Comparison of ENCODE assay signal across 35 cellular contexts in genomic region chr1:86468501-86468977, GRCh38. TPM values are rescaled to one million over a fixed set of nuclear protein-coding genes. Genes with fewer than 3 reads are reported as not detected.
"Had no signal": no experiment of that assay in that cellular context is flagged by ENCODE, and none has a peak within 500 bp of the region (broad histone marks: within the 10 kb centered on the region; RNA-seq: fewer than 3 reads in every experiment).

A gene with protein sequence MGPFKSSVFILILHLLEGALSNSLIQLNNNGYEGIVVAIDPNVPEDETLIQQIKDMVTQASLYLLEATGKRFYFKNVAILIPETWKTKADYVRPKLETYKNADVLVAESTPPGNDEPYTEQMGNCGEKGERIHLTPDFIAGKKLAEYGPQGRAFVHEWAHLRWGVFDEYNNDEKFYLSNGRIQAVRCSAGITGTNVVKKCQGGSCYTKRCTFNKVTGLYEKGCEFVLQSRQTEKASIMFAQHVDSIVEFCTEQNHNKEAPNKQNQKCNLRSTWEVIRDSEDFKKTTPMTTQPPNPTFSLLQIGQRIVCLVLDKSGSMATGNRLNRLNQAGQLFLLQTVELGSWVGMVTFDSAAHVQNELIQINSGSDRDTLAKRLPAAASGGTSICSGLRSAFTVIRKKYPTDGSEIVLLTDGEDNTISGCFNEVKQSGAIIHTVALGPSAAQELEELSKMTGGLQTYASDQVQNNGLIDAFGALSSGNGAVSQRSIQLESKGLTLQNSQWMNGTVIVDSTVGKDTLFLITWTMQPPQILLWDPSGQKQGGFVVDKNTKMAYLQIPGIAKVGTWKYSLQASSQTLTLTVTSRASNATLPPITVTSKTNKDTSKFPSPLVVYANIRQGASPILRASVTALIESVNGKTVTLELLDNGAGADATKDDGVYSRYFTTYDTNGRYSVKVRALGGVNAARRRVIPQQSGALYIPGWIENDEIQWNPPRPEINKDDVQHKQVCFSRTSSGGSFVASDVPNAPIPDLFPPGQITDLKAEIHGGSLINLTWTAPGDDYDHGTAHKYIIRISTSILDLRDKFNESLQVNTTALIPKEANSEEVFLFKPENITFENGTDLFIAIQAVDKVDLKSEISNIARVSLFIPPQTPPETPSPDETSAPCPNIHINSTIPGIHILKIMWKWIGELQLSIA (plus strand): TSS chr1:86468927. CDS start chr1:86468972, 45 bp downstream.

- H3K9ac ChIP-seq: parathyroid adenoma had no signal

- H3K79me2 ChIP-seq: hepatocyte, parathyroid adenoma had no signal

- ATAC-seq: activated CD8-positive, alpha-beta T cell treated with anti-CD3 and anti-CD28 coated beads for 36 hours; activated naive CD8-positive, alpha-beta T cell treated with anti-CD3 and anti-CD28 coated beads, Interleukin-2, amount 50 U/mL, for 24 hours; activated T-cell treated with anti-CD3 and anti-CD28 coated beads, Interleukin-2, amount 50 U/mL, for 4 hours; activated T-helper 17 cell treated with anti-CD3 and anti-CD28 coated beads, Interleukin-2, amount 50 U/mL, for 72 hours; gastroesophageal sphincter; left cardiac atrium; naive thymus-derived CD8-positive, alpha-beta T cell; psoas muscle; stimulated activated memory B cell treated with anti-CD40 and anti-IgM and Interleukin-4, amounts not matched to agents 10 μg/mL and 1 μg/mL and 100 μg/mL, for 72 hours; stimulated activated naive CD8-positive, alpha-beta T cell treated with anti-CD3 and anti-CD28 coated beads, Interleukin-15, amount 100 ng/mL, for 72 hours; upper lobe of right lung; WTC11 had no signal

- H3K4me3 Mint-ChIP-seq: activated CD4-positive, alpha-beta T cell treated with anti-CD3 and anti-CD28 coated beads, Interleukin-2, amount 10 ng/mL, durations not matched to agents 7 days and 5 days; activated CD8-positive, alpha-beta T cell treated with anti-CD3 and anti-CD28 coated beads for 36 hours; activated naive CD8-positive, alpha-beta T cell treated with anti-CD3 and anti-CD28 coated beads, Interleukin-2, amount 50 U/mL, for 24 hours; activated T-cell treated with anti-CD3 and anti-CD28 coated beads, Interleukin-2, amount 50 U/mL, for 4 hours; activated T-helper 17 cell treated with anti-CD3 and anti-CD28 coated beads, Interleukin-2, amount 50 U/mL, for 72 hours; mesothelial cell of epicardium; naive thymus-derived CD8-positive, alpha-beta T cell; neural crest cell; stimulated activated memory B cell treated with anti-CD40 and anti-IgM and Interleukin-4, amounts not matched to agents 10 μg/mL and 1 μg/mL and 100 μg/mL, for 72 hours; stimulated activated naive CD8-positive, alpha-beta T cell treated with anti-CD3 and anti-CD28 coated beads, Interleukin-15, amount 100 ng/mL, for 72 hours; WTC11 had no signal

- H3K4me1 Mint-ChIP-seq: activated CD4-positive, alpha-beta T cell treated with anti-CD3 and anti-CD28 coated beads, Interleukin-2, amount 10 ng/mL, durations not matched to agents 7 days and 5 days; activated naive CD8-positive, alpha-beta T cell treated with anti-CD3 and anti-CD28 coated beads, Interleukin-2, amount 50 U/mL, for 24 hours; naive thymus-derived CD8-positive, alpha-beta T cell; neural crest cell; stimulated activated naive CD8-positive, alpha-beta T cell treated with anti-CD3 and anti-CD28 coated beads, Interleukin-15, amount 100 ng/mL, for 72 hours had no signal

- H2AFZ ChIP-seq: hepatocyte, parathyroid adenoma had no signal

- H3K36me3 Mint-ChIP-seq: mesothelial cell of epicardium; naive thymus-derived CD8-positive, alpha-beta T cell; stimulated activated memory B cell treated with anti-CD40 and anti-IgM and Interleukin-4, amounts not matched to agents 10 μg/mL and 1 μg/mL and 100 μg/mL, for 72 hours; WTC11 had no signal

- H3K27me3 ChIP-seq: gastroesophageal sphincter, hepatocyte, sigmoid colon, upper lobe of right lung had no signal

- DNase-seq: activated CD4-positive, alpha-beta T cell treated with anti-CD3 and anti-CD28 coated beads for 1 hour; activated CD4-positive, alpha-beta T cell treated with anti-CD3 and anti-CD28 coated beads, Interleukin-2, amount 10 ng/mL, durations not matched to agents 7 days and 5 days; activated CD8-positive, alpha-beta T cell treated with anti-CD3 and anti-CD28 coated beads for 36 hours; activated gamma-delta T cell treated with Interleukin-2 at 50 U/mL for 16 hours; activated naive CD4-positive, alpha-beta T cell treated with anti-CD3 and anti-CD28 coated beads, Interleukin-2, amount 50 U/mL, for 16 hours; activated naive CD8-positive, alpha-beta T cell treated with anti-CD3 and anti-CD28 coated beads, Interleukin-2, amount 50 U/mL, for 24 hours; activated T-cell treated with anti-CD3 and anti-CD28 coated beads, Interleukin-2, amount 50 U/mL, for 4 hours; amygdala; caudate nucleus; left cardiac atrium; mammary epithelial cell; naive thymus-derived CD8-positive, alpha-beta T cell; nucleus accumbens; psoas muscle; sigmoid colon; stimulated activated CD4-positive, alpha-beta T cell treated with anti-CD3 and anti-CD28 coated beads, Interleukin-1b, Interleukin-23, amount 100 ng/mL, for 48 hours; stimulated activated CD4-positive, alpha-beta T cell treated with anti-CD3 and anti-CD28 coated beads, Interleukin-4, amount 100 ng/mL, for 4 hours; stimulated activated CD8-positive, alpha-beta memory T cell treated with anti-CD3 and anti-CD28 coated beads, Interleukin-4, amount 100 ng/mL, for 48 hours; stimulated activated naive CD8-positive, alpha-beta T cell treated with anti-CD3 and anti-CD28 coated beads, Interleukin-15, amount 100 ng/mL, for 72 hours; substantia nigra; upper lobe of right lung had no signal

- H3K4me2 ChIP-seq: hepatocyte, smooth muscle cell had no signal

- H3K9me3 ChIP-seq: gastroesophageal sphincter, psoas muscle, sigmoid colon, upper lobe of right lung had no signal

- H3K36me3 ChIP-seq: gastroesophageal sphincter, sigmoid colon, upper lobe of right lung had no signal

- H3K4me1 ChIP-seq: gastroesophageal sphincter, parathyroid adenoma, psoas muscle, sigmoid colon had no signal

- H3K27ac ChIP-seq: gastroesophageal sphincter, hepatocyte, parathyroid adenoma, psoas muscle, sigmoid colon, upper lobe of right lung had no signal

- H3K9me3 Mint-ChIP-seq: activated CD4-positive, alpha-beta T cell treated with anti-CD3 and anti-CD28 coated beads, Interleukin-2, amount 10 ng/mL, durations not matched to agents 7 days and 5 days; activated CD8-positive, alpha-beta T cell treated with anti-CD3 and anti-CD28 coated beads for 36 hours; activated naive CD8-positive, alpha-beta T cell treated with anti-CD3 and anti-CD28 coated beads, Interleukin-2, amount 50 U/mL, for 24 hours; activated T-cell treated with anti-CD3 and anti-CD28 coated beads, Interleukin-2, amount 50 U/mL, for 4 hours; activated T-helper 17 cell treated with anti-CD3 and anti-CD28 coated beads, Interleukin-2, amount 50 U/mL, for 72 hours; mesothelial cell of epicardium; naive thymus-derived CD8-positive, alpha-beta T cell; neural crest cell; stimulated activated memory B cell treated with anti-CD40 and anti-IgM and Interleukin-4, amounts not matched to agents 10 μg/mL and 1 μg/mL and 100 μg/mL, for 72 hours; stimulated activated naive CD8-positive, alpha-beta T cell treated with anti-CD3 and anti-CD28 coated beads, Interleukin-15, amount 100 ng/mL, for 72 hours; WTC11 had no signal

- H3K27ac Mint-ChIP-seq: activated CD4-positive, alpha-beta T cell treated with anti-CD3 and anti-CD28 coated beads, Interleukin-2, amount 10 ng/mL, durations not matched to agents 7 days and 5 days; activated CD8-positive, alpha-beta T cell treated with anti-CD3 and anti-CD28 coated beads for 36 hours; activated naive CD8-positive, alpha-beta T cell treated with anti-CD3 and anti-CD28 coated beads, Interleukin-2, amount 50 U/mL, for 24 hours; activated T-helper 17 cell treated with anti-CD3 and anti-CD28 coated beads, Interleukin-2, amount 50 U/mL, for 72 hours; mesothelial cell of epicardium; naive thymus-derived CD8-positive, alpha-beta T cell; stimulated activated memory B cell treated with anti-CD40 and anti-IgM and Interleukin-4, amounts not matched to agents 10 μg/mL and 1 μg/mL and 100 μg/mL, for 72 hours; stimulated activated naive CD8-positive, alpha-beta T cell treated with anti-CD3 and anti-CD28 coated beads, Interleukin-15, amount 100 ng/mL, for 72 hours; WTC11 had no signal

- H3K4me3 ChIP-seq: gastroesophageal sphincter, hepatocyte, psoas muscle, sigmoid colon, smooth muscle cell, upper lobe of right lung had no signal

RNA-seq across cellular contexts. Expression of the gene that starts here (rescaled TPM):
- total RNA-seq: activated CD4-positive, alpha-beta T cell treated with anti-CD3 and anti-CD28 coated beads, Interleukin-2, amount 10 ng/mL, durations not matched to agents 7 days and 5 days; activated CD8-positive, alpha-beta T cell treated with anti-CD3 and anti-CD28 coated beads for 36 hours; activated T-helper 17 cell treated with anti-CD3 and anti-CD28 coated beads, Interleukin-2, amount 50 U/mL, for 72 hours; chondrocyte; endothelial cell of umbilical vein; fibroblast of lung; fibroblast of villous mesenchyme; gastroesophageal sphincter; left cardiac atrium; liver; mammary epithelial cell; mesothelial cell of epicardium; naive thymus-derived CD8-positive, alpha-beta T cell; neural crest cell; smooth muscle cell; upper lobe of right lung had no signal
- polyA plus RNA-seq: endothelial cell of umbilical vein; liver; mammary epithelial cell; naive thymus-derived CD8-positive, alpha-beta T cell; smooth muscle cell had no signal
